ENCODE assay signal across 20 cellular contexts in the genomic region with DNA sequence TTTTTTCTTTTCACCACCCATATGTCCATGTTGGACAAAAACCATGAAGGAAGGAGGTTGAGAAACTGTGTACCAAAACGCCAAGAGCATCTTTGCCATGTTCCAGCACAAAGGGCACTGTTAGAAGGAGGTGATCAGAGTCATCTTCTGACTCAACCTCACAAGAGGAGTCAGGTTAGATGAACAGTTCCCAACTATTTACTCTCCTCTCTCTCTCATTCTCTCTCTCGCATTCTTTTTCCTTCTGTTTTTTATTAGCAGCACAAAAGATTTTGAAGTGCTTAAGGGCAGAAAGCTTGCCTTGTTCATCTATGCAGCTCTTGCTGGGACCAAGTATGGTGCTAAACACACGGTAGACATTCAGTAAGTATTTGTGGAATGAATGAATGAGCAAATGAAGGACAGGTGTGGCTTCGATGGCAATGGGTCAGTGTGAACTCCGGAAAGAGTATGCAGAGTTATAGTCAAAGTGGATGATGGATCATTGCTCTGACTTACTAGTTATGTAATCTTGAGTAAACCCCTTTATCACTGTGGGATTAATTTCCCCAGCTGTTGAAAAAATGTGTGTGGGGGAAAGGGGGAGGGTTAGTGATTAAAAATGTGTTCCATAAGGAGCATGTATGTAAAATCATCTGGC. TPM values are rescaled to one million over a fixed set of nuclear protein-coding genes. Genes with fewer than 3 reads are reported as not detected.
DNase-seq lines count a peak whose midpoint lies in the region; ATAC-seq and TF ChIP-seq lines count a peak whose summit lies in the region.
"Had no signal": no experiment of that assay in that cellular context is flagged by ENCODE, and none has a peak within 500 bp of the region (broad histone marks: within the 10 kb centered on the region; RNA-seq: fewer than 3 reads in every experiment).

No MANE protein-coding gene starts in this region.

- H3K4me3 ChIP-seq in fibroblast of villous mesenchyme (ENCODE audit: low read depth, low read length): no peak overlapping the region
- no peak overlapping the region for H3K4me3 ChIP-seq in uterus
- no peak overlapping the region for H3K4me3 ChIP-seq in vagina
- H3K4me3 ChIP-seq: Peyer's patch, right lobe of liver, upper lobe of left lung had no signal

- no peaks in the 10 kb centered on the region for H3K9me3 ChIP-seq in uterus
- H3K9me3 ChIP-seq in vagina: no peaks in the 10 kb centered on the region
- H3K9me3 ChIP-seq: Peyer's patch, right lobe of liver, upper lobe of left lung had no signal

- intact Hi-C loops in uterus (cut with DNase I; ENCODE audit: low total_unique reads) (no loop called here), vagina (cut with DNase I) (no loop called here)

- peak overlapping the region; percentile 16 to 26 for H3K27ac ChIP-seq in uterus
- H3K27ac ChIP-seq in vagina: no peak overlapping the region
- H3K27ac ChIP-seq: 22Rv1, parathyroid adenoma, Peyer's patch, right lobe of liver, upper lobe of left lung had no signal

- ATAC-seq in SK-N-SH treated with all-trans-retinoic acid at 6 μM for 48 hours: peak; percentile 34
- ATAC-seq: right lobe of liver had no signal

- TF ChIP-seq POLR2A in uterus (IDR thresholded peaks at IDR 0.05) (no peak), vagina (IDR thresholded peaks at IDR 0.05) (no peak)

- TF ChIP-seq CTCF in fibroblast of villous mesenchyme (IDR thresholded peaks at IDR 0.05; ENCODE audit: insufficient read depth, low read depth, low read length) (no peak), uterus (IDR thresholded peaks at IDR 0.05) (no peak), vagina (IDR thresholded peaks at IDR 0.05) (no peak)

- H3K4me1 ChIP-seq in uterus: peaks cover 0 to 13% of the 10 kb centered on the region in 2 donors
- H3K4me1 ChIP-seq in vagina: peaks cover 11% of the 10 kb centered on the region
- H3K4me1 ChIP-seq: parathyroid adenoma, right lobe of liver had no signal

- peak; percentile 50 for DNase-seq in DMS 273 (lab: John Stamatoyannopoulos, UW; ENCODE audit: unreplicated experiment)
- no peak for DNase-seq in DMS 273 treated with DMSO at 0.1 percent for 48 hours (lab: John Stamatoyannopoulos, UW)
- peak; percentile 57 for DNase-seq in fibroblast of villous mesenchyme (ENCODE audit: low read depth)
- no peak for DNase-seq in uterus
- no peak for DNase-seq in vagina (ENCODE audit: extremely low spot score in 2 of 2)
- no peak for DNase-seq in LoVo (ENCODE audit: low spot score)
- DNase-seq in NK-92 (lab: John Stamatoyannopoulos, UW; ENCODE audit: unreplicated experiment): no peak
- DNase-seq: activated gamma-delta T cell treated with Interleukin-2 at 50 U/mL for 16 hours; activated T-cell treated with anti-CD3 and anti-CD28 coated beads, Interleukin-2, amount 50 U/mL, for 24 hours; effector CD4-positive, alpha-beta T cell; islet precursor cell; MM.1S; NCI-H1436 treated with DMSO at 0.1 percent for 48 hours; NCI-H510A; Peyer's patch; right lobe of liver; upper lobe of left lung had no signal

- H3K27me3 ChIP-seq in uterus (no peaks in the 10 kb centered on the region), vagina (no peaks in the 10 kb centered on the region)
- H3K27me3 ChIP-seq: Peyer's patch, right lobe of liver, upper lobe of left lung had no signal

- H3K36me3 ChIP-seq in uterus (no peaks in the 10 kb centered on the region), vagina (no peaks in the 10 kb centered on the region)
- H3K36me3 ChIP-seq: Peyer's patch, right lobe of liver, upper lobe of left lung had no signal

TF ChIP-seq in SK-N-SH treated with all-trans-retinoic acid at 6 μM for 48 hours, 23 proteins besides CTCF, POLR2A, EP300 and RAD21:
- TF ChIP-seq ZNF565 (CRISPR knock-in tag; conservative IDR thresholded peaks at IDR 0.05; ENCODE audit: low read depth): no peak
- TF ChIP-seq, protein P1, sequence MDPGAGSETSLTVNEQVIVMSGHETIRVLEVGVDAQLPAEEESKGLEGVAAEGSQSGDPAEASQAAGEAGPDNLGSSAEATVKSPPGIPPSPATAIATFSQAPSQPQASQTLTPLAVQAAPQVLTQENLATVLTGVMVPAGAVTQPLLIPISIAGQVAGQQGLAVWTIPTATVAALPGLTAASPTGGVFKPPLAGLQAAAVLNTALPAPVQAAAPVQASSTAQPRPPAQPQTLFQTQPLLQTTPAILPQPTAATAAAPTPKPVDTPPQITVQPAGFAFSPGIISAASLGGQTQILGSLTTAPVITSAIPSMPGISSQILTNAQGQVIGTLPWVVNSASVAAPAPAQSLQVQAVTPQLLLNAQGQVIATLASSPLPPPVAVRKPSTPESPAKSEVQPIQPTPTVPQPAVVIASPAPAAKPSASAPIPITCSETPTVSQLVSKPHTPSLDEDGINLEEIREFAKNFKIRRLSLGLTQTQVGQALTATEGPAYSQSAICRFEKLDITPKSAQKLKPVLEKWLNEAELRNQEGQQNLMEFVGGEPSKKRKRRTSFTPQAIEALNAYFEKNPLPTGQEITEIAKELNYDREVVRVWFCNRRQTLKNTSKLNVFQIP (CRISPR knock-in tag; IDR thresholded peaks at IDR 0.05; ENCODE audit: borderline replicate concordance, low read depth): no peak
- no peak for TF ChIP-seq PPARA (CRISPR knock-in tag; IDR thresholded peaks at IDR 0.05; ENCODE audit: borderline replicate concordance)
- TF ChIP-seq BACH2 (CRISPR knock-in tag; IDR thresholded peaks at IDR 0.05; ENCODE audit: borderline replicate concordance): no peak
- TF ChIP-seq ZFP3 (CRISPR knock-in tag; IDR thresholded peaks at IDR 0.05): no peak

RNA-seq across cellular contexts. Expression of a gene that starts 33.9 kb away (rescaled TPM):
- total RNA-seq in fibroblast of villous mesenchyme: 227 and 289 TPM in 2 replicates
- 100 to 1,000 TPM in 1 of 4 donors, 10 to 100 TPM in 3; 40.0 to 134 (median 74.7) TPM for total RNA-seq in uterus
- total RNA-seq in vagina: 153 TPM

Comparison
In these comparisons a context has a peak if more than half of its experiments do, and no peak if none do; other contexts are left out.
1. DNase-seq: peak in DMS 273 (single experiment) and fibroblast of villous mesenchyme (single experiment); none in DMS 273 treated with DMSO at 0.1 percent for 48 hours (single experiment), uterus (0 of 2), vagina (0 of 2), LoVo (single experiment) and NK-92 (single experiment).